8 cellular contexts compared by ENCODE assay signal in genomic region chr13:50911937-50912624, GRCh38. TPM values are rescaled to one million over a fixed set of nuclear protein-coding genes. Genes with fewer than 3 reads are reported as not detected.
DNase-seq lines count a peak whose midpoint lies in the region; FAIRE-seq and TF ChIP-seq lines count a peak whose summit lies in the region.

No MANE protein-coding gene starts in this region.

- intact Hi-C loops in stomach (cut with DNase I; ENCODE audit: low total_unique reads): no loop called here

- in situ Hi-C loops in GM23248 (cut with MboI): no loop called here

- H3F3A ChIP-seq in GM23248 (ENCODE audit: insufficient read depth) (peaks cover 37% of the 10 kb centered on the region), neural cell (ENCODE audit: insufficient read depth, low read length, poor library complexity, severe bottlenecking) (no peaks in the 10 kb centered on the region)

- H3K79me2 ChIP-seq in GM23248 (ENCODE audit: insufficient read depth): peaks cover 53% of the 10 kb centered on the region
- H3K79me2 ChIP-seq in neural cell (replicated peaks; ENCODE audit: insufficient read depth, low read length): no peaks in the 10 kb centered on the region

- 31 to 40% methylated on average over 4 of the region's 4 CpGs for WGBS in GM23248 (ENCODE audit: low coverage in 1 of 2, low lambda C conversion rate in 2 of 2, missing lambda C conversion rate in 2 of 2), 2 experiments
- WGBS in stomach, 5 donors: 24 to 30% (median 28%) methylated on average over 4 of the region's 4 CpGs

- peak overlapping the region; percentile 88 for H3K4me2 ChIP-seq in GM23248 (ENCODE audit: unreplicated experiment)
- H3K4me2 ChIP-seq in neural cell (ENCODE audit: low read length): no peak overlapping the region

- H3K27ac ChIP-seq in GM23248 (no peak overlapping the region), neural cell (ENCODE audit: low read length) (no peak overlapping the region), stomach (peak overlapping the region in 3 of 5 donors; percentile 3 to 95 (median 92))

- H3K4me1 ChIP-seq in GM23248 (ENCODE audit: insufficient read depth): peaks cover 32% of the 10 kb centered on the region
- H3K4me1 ChIP-seq in stomach: peaks cover 25 to 66% (median 56%) of the 10 kb centered on the region in 4 donors

- TF ChIP-seq POLR2A in stomach (IDR thresholded peaks at IDR 0.05): no peak

- no peak overlapping the region for H3K9ac ChIP-seq in GM23248
- no peak overlapping the region for H3K9ac ChIP-seq in neural cell (ENCODE audit: low read length)

- FAIRE-seq in RCC 7860 (lab: Jason Lieb, UNC): no peak

- no peak overlapping the region for H3K4me3 ChIP-seq in GM23248
- H3K4me3 ChIP-seq in neural cell (ENCODE audit: low read length): no peak overlapping the region
- H3K4me3 ChIP-seq in stomach: no peak overlapping the region

- no peaks in the 10 kb centered on the region for H3K9me3 ChIP-seq in GM23248 (ENCODE audit: low read depth)
- no peaks in the 10 kb centered on the region for H3K9me3 ChIP-seq in neural cell (ENCODE audit: low read length)
- no peaks in the 10 kb centered on the region for H3K9me3 ChIP-seq in stomach

- H2AFZ ChIP-seq in GM23248 (peak overlapping the region; percentile 4; the same call in 1 of the 2 replicates), neural cell (ENCODE audit: low read depth, low read length) (no peak overlapping the region)

- TF ChIP-seq EP300 in neural cell (conservative IDR thresholded peaks at IDR 0.05; ENCODE audit: poor library complexity, severe bottlenecking): no peak
- no peak for TF ChIP-seq EP300 in stomach (IDR thresholded peaks at IDR 0.05)

- peak; percentile 90 for TF ChIP-seq RAD21 in neural cell (conservative IDR thresholded peaks at IDR 0.05)

- H4K20me1 ChIP-seq in GM23248 (ENCODE audit: insufficient read depth) (no peaks in the 10 kb centered on the region), neural cell (ENCODE audit: insufficient read depth) (no peaks in the 10 kb centered on the region)

- TF ChIP-seq CTCF in neural cell (IDR thresholded peaks at IDR 0.05; ENCODE audit: poor library complexity, severe bottlenecking) (peak; percentile 91), stomach (IDR thresholded peaks at IDR 0.05) (peak in 5 of 7 experiments; percentile 60 to 84 (median 73))

- H3K9me2 ChIP-seq in GM23248 (ENCODE audit: insufficient read depth): no peaks in the 10 kb centered on the region
- no peaks in the 10 kb centered on the region for H3K9me2 ChIP-seq in neural cell (ENCODE audit: insufficient read depth, low read length)

- DNase-seq in Daoy (ENCODE audit: low read depth) (peak; percentile 85), GM23248 (peak; percentile 86), Kasumi-1 (lab: John Stamatoyannopoulos, UW) (peak; percentile 98 to 99), RCC 7860 (ENCODE audit: low spot score) (peak; percentile 57), activated T-helper 1 cell treated with Interleukin-2 at 50 U/mL for 16 hours (ENCODE audit: low read depth) (peak; percentile 75), fibroblast of peridontal ligament (ENCODE audit: extremely low read depth) (peak; percentile 96), stomach (peak; percentile 91)

- H3K36me3 ChIP-seq in GM23248 (ENCODE audit: low read depth): no peaks in the 10 kb centered on the region
- no peaks in the 10 kb centered on the region for H3K36me3 ChIP-seq in neural cell (ENCODE audit: insufficient read depth, low read length)
- no peaks in the 10 kb centered on the region for H3K36me3 ChIP-seq in stomach

- H3K27me3 ChIP-seq in GM23248 (replicated peaks; ENCODE audit: insufficient read depth) (no peaks in the 10 kb centered on the region), neural cell (ENCODE audit: insufficient read depth, low read depth, low read length) (peaks cover 8% of the 10 kb centered on the region), stomach (no peaks in the 10 kb centered on the region)

TF ChIP-seq in neural cell, 6 proteins besides CTCF, POLR2A, EP300 and RAD21:
- TF ChIP-seq EZH2 (IDR thresholded peaks at IDR 0.05; ENCODE audit: borderline replicate concordance, insufficient read depth, low read length, poor library complexity, severe bottlenecking) (no peak), SMC3 (conservative IDR thresholded peaks at IDR 0.05; ENCODE audit: poor library complexity) (peak; percentile 90)

RNA-seq across cellular contexts. Expression of gene RNASEH2B, which starts 2.5 kb away (rescaled TPM):
- total RNA-seq in Daoy (2014; rRNA removed; shearing (Covaris generic)): 66.3 and 73.8 TPM in 2 replicates
- total RNA-seq in GM23248 (2014; rRNA removed; shearing (Covaris generic)): 28.3 and 33.5 TPM in 2 replicates
- polyA plus RNA-seq in GM23248 (2016; fragmentation: Nextera tagmentation; extraction: Ambion mirVana) (27.9 and 32.0 TPM in 2 replicates), neural cell (25.2 and 33.2 TPM in 2 replicates), stomach (10 to 100 TPM; 44.8 to 56.7 (median 47.3) TPM)
- polyA minus RNA-seq in neural cell: 31.7 and 54.5 TPM in 2 replicates
- total RNA-seq in stomach: 100 to 1,000 TPM in 1 of 5 donors, 10 to 100 TPM in 4; 43.2 to 106 (median 55.4) TPM

Comparison
In these comparisons a context has a peak if more than half of its experiments do, and no peak if none do; other contexts are left out.
1. H3K27ac ChIP-seq: peak in stomach (3 of 5); none in GM23248 (single experiment) and neural cell (single experiment).
2. Peak in every context shown above with its lines, with median percentiles within 50 percentile points of each other: DNase-seq.